In genomic region chr1:3703786-3704396, GRCh38 we compare ENCODE assay signal across 1 cellular context.
TF ChIP-seq lines count a peak whose summit lies in the region.

No MANE protein-coding gene starts in this region.

TF ChIP-seq in HepG2, 621 proteins besides CTCF, POLR2A, EP300 and RAD21:
- no peak for TF ChIP-seq HDAC2 (CRISPR knock-in tag; IDR thresholded peaks at IDR 0.05)
- no peak for TF ChIP-seq ZNF883 (CRISPR knock-in tag; IDR thresholded peaks at IDR 0.05; ENCODE audit: not compliant biosample characterization)
- TF ChIP-seq SRSF9 (IDR thresholded peaks at IDR 0.05; ENCODE audit: borderline replicate concordance, insufficient read depth, low read depth, low read length, poor library complexity, severe bottlenecking): no peak
